20 cellular contexts compared by ENCODE assay signal in the genomic region with DNA sequence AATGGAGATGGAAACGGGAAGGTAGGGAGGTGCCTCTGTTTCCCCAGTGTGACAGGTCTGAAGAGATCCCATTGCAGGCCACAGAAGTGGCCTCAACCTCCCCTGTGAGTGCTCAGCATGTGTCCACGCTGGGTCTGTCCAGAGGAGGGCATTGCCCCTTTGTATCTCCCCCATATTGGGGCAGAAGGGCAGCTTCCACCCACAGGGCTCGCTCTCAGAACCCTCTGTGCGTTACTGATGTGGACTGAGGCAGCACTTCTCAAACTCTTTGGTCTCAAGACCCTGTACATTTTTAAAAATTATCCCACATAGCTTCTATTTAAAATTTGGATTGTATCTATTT. TPM values are rescaled to one million over a fixed set of nuclear protein-coding genes. Genes with fewer than 3 reads are reported as not detected.
"Had no signal": no experiment of that assay in that cellular context is flagged by ENCODE, and none has a peak within 500 bp of the region (broad histone marks: within the 10 kb centered on the region; RNA-seq: fewer than 3 reads in every experiment).

No MANE protein-coding gene starts in this region.

- H3K4me3 ChIP-seq: left lung, lung, upper lobe of right lung had no signal

- DNase-seq: activated CD4-positive, alpha-beta T cell treated with anti-CD3 and anti-CD28 coated beads, Interleukin-2, amount 10 ng/mL, durations not matched to agents 7 days and 5 days; activated CD8-positive, alpha-beta memory T cell treated with anti-CD3 and anti-CD28 coated beads, Interleukin-2, amount 10 ng/mL, durations not matched to agents 7 days and 5 days; activated CD8-positive, alpha-beta T cell treated with anti-CD3 and anti-CD28 coated beads for 36 hours; activated effector memory CD4-positive, alpha-beta T cell treated with anti-CD3 and anti-CD28 coated beads, Interleukin-2, amount 50 U/mL, for 16 hours; activated naive CD4-positive, alpha-beta T cell treated with anti-CD3 and anti-CD28 coated beads, Interleukin-2, amount 10 ng/mL, durations not matched to agents 7 days and 5 days; activated T-cell treated with anti-CD3 and anti-CD28 coated beads for 4 hours; dermis blood vessel endothelial cell; effector memory CD4-positive, alpha-beta T cell; foreskin melanocyte; immature natural killer cell; left lung; naive thymus-derived CD4-positive, alpha-beta T cell; stimulated activated CD4-positive, alpha-beta T cell treated with anti-CD3 and anti-CD28 coated beads, Interleukin-4, amount 100 ng/mL, for 1 hour; stimulated activated naive CD4-positive, alpha-beta T cell; T-helper 17 cell; upper lobe of right lung had no signal

- H3K27me3 ChIP-seq: left lung, upper lobe of right lung had no signal

- ATAC-seq: activated CD4-positive, CD25-positive, alpha-beta regulatory T cell treated with anti-CD3 and anti-CD28 coated beads, Interleukin-2, amount 50 U/mL, for 24 hours; activated CD8-positive, alpha-beta memory T cell treated with anti-CD3 and anti-CD28 coated beads, Interleukin-2, amount 10 ng/mL, durations not matched to agents 7 days and 5 days; activated CD8-positive, alpha-beta T cell treated with anti-CD3 and anti-CD28 coated beads for 36 hours; left lung; naive thymus-derived CD4-positive, alpha-beta T cell; T-helper 17 cell; upper lobe of right lung had no signal

- H3K4me1 ChIP-seq: left lung had no signal

- H3K9me3 ChIP-seq: left lung, upper lobe of right lung had no signal

- H3K36me3 ChIP-seq: left lung, upper lobe of right lung had no signal

- H3K27ac ChIP-seq: left lung, upper lobe of right lung had no signal

RNA-seq across cellular contexts. Expression of gene ARFGEF3, which starts 22.0 kb away (rescaled TPM):
- polyA plus RNA-seq: naive thymus-derived CD4-positive, alpha-beta T cell had no signal

RNA-seq across cellular contexts. Expression of gene PBOV1, which starts 34.5 kb away (rescaled TPM):
- polyA plus RNA-seq: esophagus; immature natural killer cell; naive thymus-derived CD4-positive, alpha-beta T cell; thymus had no signal
